1 cellular context compared by ENCODE assay signal in the genomic region with DNA sequence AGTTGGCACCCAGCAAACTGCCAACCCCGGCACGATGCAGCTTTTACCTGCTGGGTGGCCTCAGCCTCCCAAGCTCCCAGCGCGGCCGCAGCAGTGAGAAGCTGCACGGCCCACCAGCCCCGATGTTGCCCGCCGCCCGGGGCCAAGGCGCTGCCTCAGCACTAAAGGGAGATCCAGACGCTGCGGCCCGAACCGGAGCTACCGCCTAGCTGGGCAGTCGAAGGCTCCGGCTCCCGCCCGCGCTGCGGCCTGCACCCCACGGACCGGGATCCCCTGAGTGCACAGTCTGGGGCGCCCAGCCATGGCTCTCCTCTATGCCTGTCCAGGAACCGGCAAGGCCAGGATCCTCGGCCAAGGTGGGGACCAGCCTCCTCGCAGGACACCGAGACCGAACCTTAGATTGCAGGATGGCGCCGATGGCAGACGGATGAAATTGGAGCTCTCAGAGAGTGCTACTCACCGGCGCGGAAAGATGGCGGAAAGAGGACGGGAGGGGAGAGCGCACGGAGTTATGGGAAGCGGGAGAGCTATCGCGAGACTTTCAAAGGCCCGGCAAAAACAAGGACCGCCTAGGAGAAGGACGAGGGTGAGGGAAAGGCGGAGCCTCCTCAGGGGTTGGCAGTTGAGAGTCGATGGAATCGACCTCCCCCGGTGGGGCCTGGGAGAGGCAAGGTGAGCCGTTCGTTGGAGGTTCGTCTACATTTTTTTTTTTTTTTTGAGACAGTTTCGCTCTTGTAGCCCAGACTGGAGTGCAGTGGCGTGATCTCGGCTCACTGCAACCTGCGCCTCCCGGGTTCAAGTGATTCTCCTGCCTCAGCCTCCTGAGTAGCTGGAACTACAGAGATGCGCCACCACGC.
A peak's percentile ranks its signal among the peaks of the same experiment; 100 is the strongest.
TF ChIP-seq lines count a peak whose summit lies in the region.

A gene (minus strand): TSS at position 485 of the 857 bp plus-strand sequence. CDS start 1,221 bp downstream, outside the sequence.

TF ChIP-seq in HepG2, 621 proteins besides CTCF, POLR2A, EP300 and RAD21 (continued from another document and continues in another):
- TF ChIP-seq, protein P1, sequence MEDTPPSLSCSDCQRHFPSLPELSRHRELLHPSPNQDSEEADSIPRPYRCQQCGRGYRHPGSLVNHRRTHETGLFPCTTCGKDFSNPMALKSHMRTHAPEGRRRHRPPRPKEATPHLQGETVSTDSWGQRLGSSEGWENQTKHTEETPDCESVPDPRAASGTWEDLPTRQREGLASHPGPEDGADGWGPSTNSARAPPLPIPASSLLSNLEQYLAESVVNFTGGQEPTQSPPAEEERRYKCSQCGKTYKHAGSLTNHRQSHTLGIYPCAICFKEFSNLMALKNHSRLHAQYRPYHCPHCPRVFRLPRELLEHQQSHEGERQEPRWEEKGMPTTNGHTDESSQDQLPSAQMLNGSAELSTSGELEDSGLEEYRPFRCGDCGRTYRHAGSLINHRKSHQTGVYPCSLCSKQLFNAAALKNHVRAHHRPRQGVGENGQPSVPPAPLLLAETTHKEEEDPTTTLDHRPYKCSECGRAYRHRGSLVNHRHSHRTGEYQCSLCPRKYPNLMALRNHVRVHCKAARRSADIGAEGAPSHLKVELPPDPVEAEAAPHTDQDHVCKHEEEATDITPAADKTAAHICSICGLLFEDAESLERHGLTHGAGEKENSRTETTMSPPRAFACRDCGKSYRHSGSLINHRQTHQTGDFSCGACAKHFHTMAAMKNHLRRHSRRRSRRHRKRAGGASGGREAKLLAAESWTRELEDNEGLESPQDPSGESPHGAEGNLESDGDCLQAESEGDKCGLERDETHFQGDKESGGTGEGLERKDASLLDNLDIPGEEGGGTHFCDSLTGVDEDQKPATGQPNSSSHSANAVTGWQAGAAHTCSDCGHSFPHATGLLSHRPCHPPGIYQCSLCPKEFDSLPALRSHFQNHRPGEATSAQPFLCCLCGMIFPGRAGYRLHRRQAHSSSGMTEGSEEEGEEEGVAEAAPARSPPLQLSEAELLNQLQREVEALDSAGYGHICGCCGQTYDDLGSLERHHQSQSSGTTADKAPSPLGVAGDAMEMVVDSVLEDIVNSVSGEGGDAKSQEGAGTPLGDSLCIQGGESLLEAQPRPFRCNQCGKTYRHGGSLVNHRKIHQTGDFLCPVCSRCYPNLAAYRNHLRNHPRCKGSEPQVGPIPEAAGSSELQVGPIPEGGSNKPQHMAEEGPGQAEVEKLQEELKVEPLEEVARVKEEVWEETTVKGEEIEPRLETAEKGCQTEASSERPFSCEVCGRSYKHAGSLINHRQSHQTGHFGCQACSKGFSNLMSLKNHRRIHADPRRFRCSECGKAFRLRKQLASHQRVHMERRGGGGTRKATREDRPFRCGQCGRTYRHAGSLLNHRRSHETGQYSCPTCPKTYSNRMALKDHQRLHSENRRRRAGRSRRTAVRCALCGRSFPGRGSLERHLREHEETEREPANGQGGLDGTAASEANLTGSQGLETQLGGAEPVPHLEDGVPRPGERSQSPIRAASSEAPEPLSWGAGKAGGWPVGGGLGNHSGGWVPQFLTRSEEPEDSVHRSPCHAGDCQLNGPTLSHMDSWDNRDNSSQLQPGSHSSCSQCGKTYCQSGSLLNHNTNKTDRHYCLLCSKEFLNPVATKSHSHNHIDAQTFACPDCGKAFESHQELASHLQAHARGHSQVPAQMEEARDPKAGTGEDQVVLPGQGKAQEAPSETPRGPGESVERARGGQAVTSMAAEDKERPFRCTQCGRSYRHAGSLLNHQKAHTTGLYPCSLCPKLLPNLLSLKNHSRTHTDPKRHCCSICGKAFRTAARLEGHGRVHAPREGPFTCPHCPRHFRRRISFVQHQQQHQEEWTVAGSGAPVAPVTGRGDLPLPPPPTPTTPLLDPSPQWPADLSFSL (CRISPR knock-in tag; IDR thresholded peaks at IDR 0.05) = peak; percentile 74; the same call in 1 of the 2 replicates
- no peak for TF ChIP-seq KDM1A (CRISPR knock-in tag; IDR thresholded peaks at IDR 0.05)
- TF ChIP-seq ZSCAN21 (CRISPR knock-in tag; IDR thresholded peaks at IDR 0.05; ENCODE audit: borderline replicate concordance) = peak; percentile 96
- peak; percentile 10; the same call in 1 of the 2 replicates for TF ChIP-seq ZNF644 (CRISPR knock-in tag; IDR thresholded peaks at IDR 0.05; ENCODE audit: low read depth)
- TF ChIP-seq, protein P2, sequence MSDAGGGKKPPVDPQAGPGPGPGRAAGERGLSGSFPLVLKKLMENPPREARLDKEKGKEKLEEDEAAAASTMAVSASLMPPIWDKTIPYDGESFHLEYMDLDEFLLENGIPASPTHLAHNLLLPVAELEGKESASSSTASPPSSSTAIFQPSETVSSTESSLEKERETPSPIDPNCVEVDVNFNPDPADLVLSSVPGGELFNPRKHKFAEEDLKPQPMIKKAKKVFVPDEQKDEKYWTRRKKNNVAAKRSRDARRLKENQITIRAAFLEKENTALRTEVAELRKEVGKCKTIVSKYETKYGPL (CRISPR knock-in tag; IDR thresholded peaks at IDR 0.05) = peak; percentile 77
- TF ChIP-seq REL (CRISPR knock-in tag; conservative IDR thresholded peaks at IDR 0.05) = peak; percentile 98
- TF ChIP-seq, protein P3, sequence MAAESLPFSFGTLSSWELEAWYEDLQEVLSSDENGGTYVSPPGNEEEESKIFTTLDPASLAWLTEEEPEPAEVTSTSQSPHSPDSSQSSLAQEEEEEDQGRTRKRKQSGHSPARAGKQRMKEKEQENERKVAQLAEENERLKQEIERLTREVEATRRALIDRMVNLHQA (CRISPR knock-in tag; IDR thresholded peaks at IDR 0.05) = no peak
- no peak; the same call in 1 of the 2 replicates for TF ChIP-seq ZNF614 (CRISPR knock-in tag; IDR thresholded peaks at IDR 0.05; ENCODE audit: borderline replicate concordance)
- peak; percentile 86 for TF ChIP-seq ZNF616 (CRISPR knock-in tag; IDR thresholded peaks at IDR 0.05; ENCODE audit: low read depth)
- TF ChIP-seq, protein P4, sequence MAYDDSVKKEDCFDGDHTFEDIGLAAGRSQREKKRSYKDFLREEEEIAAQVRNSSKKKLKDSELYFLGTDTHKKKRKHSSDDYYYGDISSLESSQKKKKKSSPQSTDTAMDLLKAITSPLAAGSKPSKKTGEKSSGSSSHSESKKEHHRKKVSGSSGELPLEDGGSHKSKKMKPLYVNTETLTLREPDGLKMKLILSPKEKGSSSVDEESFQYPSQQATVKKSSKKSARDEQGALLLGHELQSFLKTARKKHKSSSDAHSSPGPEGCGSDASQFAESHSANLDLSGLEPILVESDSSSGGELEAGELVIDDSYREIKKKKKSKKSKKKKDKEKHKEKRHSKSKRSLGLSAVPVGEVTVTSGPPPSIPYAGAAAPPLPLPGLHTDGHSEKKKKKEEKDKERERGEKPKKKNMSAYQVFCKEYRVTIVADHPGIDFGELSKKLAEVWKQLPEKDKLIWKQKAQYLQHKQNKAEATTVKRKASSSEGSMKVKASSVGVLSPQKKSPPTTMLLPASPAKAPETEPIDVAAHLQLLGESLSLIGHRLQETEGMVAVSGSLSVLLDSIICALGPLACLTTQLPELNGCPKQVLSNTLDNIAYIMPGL (CRISPR knock-in tag; IDR thresholded peaks at IDR 0.05; ENCODE audit: borderline replicate concordance in 1 of 2, low read depth in 1 of 2) = peak; percentile 99 to 100
- TF ChIP-seq ZNF251 (CRISPR knock-in tag; IDR thresholded peaks at IDR 0.05) = peak; percentile 87; the same call in 1 of the 2 replicates
- TF ChIP-seq GLI4 (CRISPR knock-in tag; IDR thresholded peaks at IDR 0.05; ENCODE audit: borderline replicate concordance) = peak; percentile 98
- TF ChIP-seq ZNF138 (CRISPR knock-in tag; IDR thresholded peaks at IDR 0.05; ENCODE audit: low read depth) = peak; percentile 91; the same call in 1 of the 2 replicates
- peak; percentile 97; the same call in 1 of the 2 replicates for TF ChIP-seq ZNF337 (CRISPR knock-in tag; IDR thresholded peaks at IDR 0.05; ENCODE audit: borderline replicate concordance, low read depth)
- peak; percentile 95; the same call in 1 of the 2 replicates for TF ChIP-seq ZNF33A (CRISPR knock-in tag; IDR thresholded peaks at IDR 0.05; ENCODE audit: borderline replicate concordance)
- peak; percentile 97 for TF ChIP-seq ZNF256 (CRISPR knock-in tag; conservative IDR thresholded peaks at IDR 0.05)
- peak; percentile 84 for TF ChIP-seq EEA1 (CRISPR knock-in tag; IDR thresholded peaks at IDR 0.05; ENCODE audit: borderline replicate concordance)
- peak; percentile 94; the same call in 1 of the 2 replicates for TF ChIP-seq TMF1 (CRISPR knock-in tag; IDR thresholded peaks at IDR 0.05; ENCODE audit: low read depth)
- TF ChIP-seq, protein P5, sequence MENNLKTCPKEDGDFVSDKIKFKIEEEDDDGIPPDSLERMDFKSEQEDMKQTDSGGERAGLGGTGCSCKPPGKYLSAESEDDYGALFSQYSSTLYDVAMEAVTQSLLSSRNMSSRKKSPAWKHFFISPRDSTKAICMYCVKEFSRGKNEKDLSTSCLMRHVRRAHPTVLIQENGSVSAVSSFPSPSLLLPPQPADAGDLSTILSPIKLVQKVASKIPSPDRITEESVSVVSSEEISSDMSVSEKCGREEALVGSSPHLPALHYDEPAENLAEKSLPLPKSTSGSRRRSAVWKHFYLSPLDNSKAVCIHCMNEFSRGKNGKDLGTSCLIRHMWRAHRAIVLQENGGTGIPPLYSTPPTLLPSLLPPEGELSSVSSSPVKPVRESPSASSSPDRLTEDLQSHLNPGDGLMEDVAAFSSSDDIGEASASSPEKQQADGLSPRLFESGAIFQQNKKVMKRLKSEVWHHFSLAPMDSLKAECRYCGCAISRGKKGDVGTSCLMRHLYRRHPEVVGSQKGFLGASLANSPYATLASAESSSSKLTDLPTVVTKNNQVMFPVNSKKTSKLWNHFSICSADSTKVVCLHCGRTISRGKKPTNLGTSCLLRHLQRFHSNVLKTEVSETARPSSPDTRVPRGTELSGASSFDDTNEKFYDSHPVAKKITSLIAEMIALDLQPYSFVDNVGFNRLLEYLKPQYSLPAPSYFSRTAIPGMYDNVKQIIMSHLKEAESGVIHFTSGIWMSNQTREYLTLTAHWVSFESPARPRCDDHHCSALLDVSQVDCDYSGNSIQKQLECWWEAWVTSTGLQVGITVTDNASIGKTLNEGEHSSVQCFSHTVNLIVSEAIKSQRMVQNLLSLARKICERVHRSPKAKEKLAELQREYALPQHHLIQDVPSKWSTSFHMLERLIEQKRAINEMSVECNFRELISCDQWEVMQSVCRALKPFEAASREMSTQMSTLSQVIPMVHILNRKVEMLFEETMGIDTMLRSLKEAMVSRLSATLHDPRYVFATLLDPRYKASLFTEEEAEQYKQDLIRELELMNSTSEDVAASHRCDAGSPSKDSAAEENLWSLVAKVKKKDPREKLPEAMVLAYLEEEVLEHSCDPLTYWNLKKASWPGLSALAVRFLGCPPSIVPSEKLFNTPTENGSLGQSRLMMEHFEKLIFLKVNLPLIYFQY (CRISPR knock-in tag; IDR thresholded peaks at IDR 0.05; ENCODE audit: borderline replicate concordance) = peak; percentile 90
- peak; percentile 95 for TF ChIP-seq PRMT3 (CRISPR knock-in tag; IDR thresholded peaks at IDR 0.05; ENCODE audit: borderline replicate concordance, low read depth)
- no peak for TF ChIP-seq ZNF660 (CRISPR knock-in tag; IDR thresholded peaks at IDR 0.05; ENCODE audit: borderline replicate concordance, low read depth)
- TF ChIP-seq RCOR2 (CRISPR knock-in tag; IDR thresholded peaks at IDR 0.05) = peak; percentile 37; the same call in 1 of the 2 replicates
- TF ChIP-seq KLF9 (CRISPR knock-in tag; IDR thresholded peaks at IDR 0.05; ENCODE audit: low read depth) = peak; percentile 75; the same call in 1 of the 2 replicates
- peak; percentile 48; the same call in 1 of the 2 replicates for TF ChIP-seq MAFG (CRISPR knock-in tag; IDR thresholded peaks at IDR 0.05)
- TF ChIP-seq, protein P6, sequence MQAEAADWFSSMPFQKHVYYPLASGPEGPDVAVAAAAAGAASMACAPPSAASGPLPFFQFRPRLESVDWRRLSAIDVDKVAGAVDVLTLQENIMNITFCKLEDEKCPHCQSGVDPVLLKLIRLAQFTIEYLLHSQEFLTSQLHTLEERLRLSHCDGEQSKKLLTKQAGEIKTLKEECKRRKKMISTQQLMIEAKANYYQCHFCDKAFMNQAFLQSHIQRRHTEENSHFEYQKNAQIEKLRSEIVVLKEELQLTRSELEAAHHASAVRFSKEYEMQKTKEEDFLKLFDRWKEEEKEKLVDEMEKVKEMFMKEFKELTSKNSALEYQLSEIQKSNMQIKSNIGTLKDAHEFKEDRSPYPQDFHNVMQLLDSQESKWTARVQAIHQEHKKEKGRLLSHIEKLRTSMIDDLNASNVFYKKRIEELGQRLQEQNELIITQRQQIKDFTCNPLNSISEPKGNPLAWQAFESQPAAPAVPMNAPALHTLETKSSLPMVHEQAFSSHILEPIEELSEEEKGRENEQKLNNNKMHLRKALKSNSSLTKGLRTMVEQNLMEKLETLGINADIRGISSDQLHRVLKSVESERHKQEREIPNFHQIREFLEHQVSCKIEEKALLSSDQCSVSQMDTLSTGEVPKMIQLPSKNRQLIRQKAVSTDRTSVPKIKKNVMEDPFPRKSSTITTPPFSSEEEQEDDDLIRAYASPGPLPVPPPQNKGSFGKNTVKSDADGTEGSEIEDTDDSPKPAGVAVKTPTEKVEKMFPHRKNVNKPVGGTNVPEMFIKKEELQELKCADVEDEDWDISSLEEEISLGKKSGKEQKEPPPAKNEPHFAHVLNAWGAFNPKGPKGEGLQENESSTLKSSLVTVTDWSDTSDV (CRISPR knock-in tag; IDR thresholded peaks at IDR 0.05) = peak; percentile 99
- TF ChIP-seq THAP11 (CRISPR knock-in tag; IDR thresholded peaks at IDR 0.05) = peak; percentile 95
- TF ChIP-seq FOXA3 (CRISPR knock-in tag; IDR thresholded peaks at IDR 0.05) = peak; percentile 75
